15 cellular contexts compared by ENCODE assay signal in the genomic region with DNA sequence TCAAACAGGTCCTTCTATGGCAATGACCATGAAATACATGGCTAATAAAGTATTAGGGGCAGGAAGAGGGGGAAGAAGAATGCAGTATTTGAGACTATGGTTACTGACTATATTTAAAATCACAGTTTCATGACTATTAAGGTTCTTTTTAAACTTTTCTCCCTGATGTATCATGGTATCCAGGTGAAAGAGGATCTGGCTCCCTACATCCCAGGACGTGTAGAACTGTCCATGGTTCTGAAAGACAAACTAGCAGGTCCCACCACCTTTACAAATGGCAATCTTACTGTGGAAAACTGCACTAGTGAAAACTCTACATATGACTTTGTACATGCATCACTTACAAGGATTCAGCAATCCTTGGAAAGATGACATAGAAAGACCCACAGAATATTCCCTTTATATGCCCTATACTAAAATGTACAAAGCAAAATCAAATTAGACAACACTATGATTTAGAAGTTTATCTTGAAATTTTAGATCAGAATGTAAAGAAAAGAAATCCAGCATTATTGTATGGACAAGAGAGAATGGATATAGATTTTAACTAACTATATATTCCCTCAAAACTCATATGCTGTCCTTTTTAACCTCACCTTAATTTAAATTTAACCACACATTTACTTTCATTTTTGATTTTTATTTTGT. TPM values are rescaled to one million over a fixed set of nuclear protein-coding genes. Genes with fewer than 3 reads are reported as not detected.
A peak's percentile ranks its signal among the peaks of the same experiment; 100 is the strongest.
DNase-seq lines count a peak whose midpoint lies in the region; ATAC-seq lines count a peak whose summit lies in the region.
"Had no signal": no experiment of that assay in that cellular context is flagged by ENCODE, and none has a peak within 500 bp of the region (broad histone marks: within the 10 kb centered on the region; RNA-seq: fewer than 3 reads in every experiment).

No MANE protein-coding gene starts in this region.

- peaks cover 7 to 28% (median 11%) of the 10 kb centered on the region in 3 donors for H3K27me3 Mint-ChIP-seq in immature natural killer cell (ENCODE audit: low read depth in 3 of 3)
- peaks cover 62% of the 10 kb centered on the region for H3K27me3 Mint-ChIP-seq in activated CD4-positive, alpha-beta T cell treated with anti-CD3 and anti-CD28 coated beads, Interleukin-2, amount 10 ng/mL, durations not matched to agents 7 days and 5 days

- ATAC-seq in Right ventricle myocardium superior (ENCODE audit: poor library complexity), result no peak
- ATAC-seq: left colon had no signal

- no peak overlapping the region for H3K27ac Mint-ChIP-seq in immature natural killer cell
- no peak overlapping the region for H3K27ac Mint-ChIP-seq in activated CD4-positive, alpha-beta T cell treated with anti-CD3 and anti-CD28 coated beads, Interleukin-2, amount 10 ng/mL, durations not matched to agents 7 days and 5 days
- H3K27ac Mint-ChIP-seq: activated B cell treated with CpG ODN at 0.5 μM for 24 hours, CD14-positive monocyte had no signal

- no peak overlapping the region for H2BK15ac ChIP-seq in mesenchymal stem cell (ENCODE audit: low read depth, poor library complexity, severe bottlenecking)

- intact Hi-C loops in Right ventricle myocardium superior (cut with DNase I), result no loop called here

- H2BK120ac ChIP-seq in mesenchymal stem cell (ENCODE audit: low read depth, low read length), result no peak overlapping the region

- H4K8ac ChIP-seq in mesenchymal stem cell (ENCODE audit: low read length), result no peak overlapping the region

- H3K14ac ChIP-seq in mesenchymal stem cell (ENCODE audit: low read length in 2 of 2), result no peak overlapping the region

- H3K27ac ChIP-seq in mesenchymal stem cell (ENCODE audit: low read length, poor library complexity, severe bottlenecking), result no peak overlapping the region
- H3K27ac ChIP-seq: skin epidermis had no signal

- H3K9me3 Mint-ChIP-seq in immature natural killer cell, result no peaks in the 10 kb centered on the region
- H3K9me3 Mint-ChIP-seq in activated CD4-positive, alpha-beta T cell treated with anti-CD3 and anti-CD28 coated beads, Interleukin-2, amount 10 ng/mL, durations not matched to agents 7 days and 5 days, result no peaks in the 10 kb centered on the region
- H3K9me3 Mint-ChIP-seq: activated B cell treated with CpG ODN at 0.5 μM for 24 hours had no signal

- H3K18ac ChIP-seq in mesenchymal stem cell (ENCODE audit: low read depth in 1 of 2, low read length in 2 of 2), result no peak overlapping the region

- no peak overlapping the region for H2BK12ac ChIP-seq in mesenchymal stem cell (ENCODE audit: low read length in 2 of 2)

- H3K79me1 ChIP-seq in mesenchymal stem cell (replicated peaks; ENCODE audit: low read length, poor library complexity, severe bottlenecking), result no peaks in the 10 kb centered on the region

- H4K91ac ChIP-seq in mesenchymal stem cell (ENCODE audit: low read length), result no peak overlapping the region

- no peak overlapping the region for H3K23ac ChIP-seq in mesenchymal stem cell (ENCODE audit: low read length in 2 of 2)

- H3K4me2 ChIP-seq in mesenchymal stem cell (ENCODE audit: low read length, poor library complexity, severe bottlenecking), result no peak overlapping the region

- H3K36me3 ChIP-seq in H7 (replicated peaks; ENCODE audit: control insufficient read depth, insufficient read depth, low read length) (no peaks in the 10 kb centered on the region), mesenchymal stem cell (ENCODE audit: control insufficient read depth in 1 of 2, insufficient read depth in 2 of 2, low read depth in 1 of 2, low read length in 2 of 2) (no peaks in the 10 kb centered on the region)

- H3K9ac ChIP-seq in mesenchymal stem cell (ENCODE audit: low read length), result no peak overlapping the region

- CTCF ChIA-PET in activated CD4-positive, alpha-beta T cell treated with anti-CD3 and anti-CD28 coated beads, Interleukin-2, amount 10 ng/mL, durations not matched to agents 7 days and 5 days (lab: Charles Lee), result no interaction called here

- H2BK5ac ChIP-seq in mesenchymal stem cell (ENCODE audit: low read depth, low read length, poor library complexity, severe bottlenecking), result no peak overlapping the region

- H3K27me3 ChIP-seq in H7 (ENCODE audit: control insufficient read depth, insufficient read depth, low read length) (no peaks in the 10 kb centered on the region; the same call in 1 of the 2 replicates), mesenchymal stem cell (ENCODE audit: control insufficient read depth in 1 of 2, insufficient read depth in 1 of 2, low read length in 2 of 2) (peaks cover 31 to 59% of the 10 kb centered on the region in 2 experiments)

- no peaks in the 10 kb centered on the region for H3K4me1 ChIP-seq in mesenchymal stem cell (ENCODE audit: control insufficient read depth, insufficient read depth, low read depth, low read length)

- POLR2A ChIA-PET in activated CD4-positive, alpha-beta T cell treated with anti-CD3 and anti-CD28 coated beads, Interleukin-2, amount 10 ng/mL, durations not matched to agents 7 days and 5 days (lab: Charles Lee), result no interaction called here

- H2AFZ ChIP-seq in mesenchymal stem cell (ENCODE audit: low read depth, low read length), result no peak overlapping the region

- H3K4me3 ChIP-seq in H7 (ENCODE audit: insufficient read depth, low read depth, low read length) (no peak overlapping the region), mesenchymal stem cell (ENCODE audit: insufficient read depth in 1 of 2, low read depth in 1 of 2, low read length in 2 of 2) (no peak overlapping the region)
- H3K4me3 ChIP-seq: skin epidermis had no signal

- no peaks in the 10 kb centered on the region for H3K36me3 Mint-ChIP-seq in immature natural killer cell
- H3K36me3 Mint-ChIP-seq in activated CD4-positive, alpha-beta T cell treated with anti-CD3 and anti-CD28 coated beads, Interleukin-2, amount 10 ng/mL, durations not matched to agents 7 days and 5 days (ENCODE audit: low read depth), result no peaks in the 10 kb centered on the region
- H3K36me3 Mint-ChIP-seq: CD14-positive monocyte had no signal

- H3K4me1 Mint-ChIP-seq in immature natural killer cell, result no peaks in the 10 kb centered on the region
- no peaks in the 10 kb centered on the region for H3K4me1 Mint-ChIP-seq in activated CD4-positive, alpha-beta T cell treated with anti-CD3 and anti-CD28 coated beads, Interleukin-2, amount 10 ng/mL, durations not matched to agents 7 days and 5 days
- H3K4me1 Mint-ChIP-seq: activated B cell treated with CpG ODN at 0.5 μM for 24 hours had no signal

- H2AK5ac ChIP-seq in mesenchymal stem cell (ENCODE audit: low read length, severe bottlenecking), result no peak overlapping the region

- no peak overlapping the region for H3K4me3 Mint-ChIP-seq in immature natural killer cell
- no peak overlapping the region for H3K4me3 Mint-ChIP-seq in activated CD4-positive, alpha-beta T cell treated with anti-CD3 and anti-CD28 coated beads, Interleukin-2, amount 10 ng/mL, durations not matched to agents 7 days and 5 days
- H3K4me3 Mint-ChIP-seq: activated B cell treated with CpG ODN at 0.5 μM for 24 hours had no signal

- H3K4ac ChIP-seq in mesenchymal stem cell (ENCODE audit: low read depth in 1 of 2, low read length in 2 of 2), result no peak overlapping the region

- H3K9me3 ChIP-seq in mesenchymal stem cell (ENCODE audit: control insufficient read depth, low read length), result no peaks in the 10 kb centered on the region

- WGBS in mesenchymal stem cell, result 5% methylated on average over 1 of the region's 1 CpG

- peak; percentile 66 for DNase-seq in H7
- peak; percentile 21 for DNase-seq in OCI-M1 (lab: John Stamatoyannopoulos, UW)
- DNase-seq in dermis microvascular lymphatic vessel endothelial cell (ENCODE audit: low read depth in 2 of 2), result peak; percentile 7 to 36
- peak; percentile 34 for DNase-seq in mesenchymal stem cell
- DNase-seq in activated CD8-positive, alpha-beta memory T cell treated with anti-CD3 and anti-CD28 coated beads, Interleukin-2, amount 50 U/mL, for 48 hours, result no peak
- DNase-seq in immature natural killer cell, result no peak
- no peak for DNase-seq in activated CD4-positive, alpha-beta T cell treated with anti-CD3 and anti-CD28 coated beads, Interleukin-2, amount 10 ng/mL, durations not matched to agents 7 days and 5 days
- no peak for DNase-seq in Right ventricle myocardium superior
- DNase-seq: activated B cell treated with CpG ODN at 0.5 μM for 24 hours, left colon, MM.1S, NCI-H446, SIG-M5 had no signal

RNA-seq across cellular contexts. Expression of a gene that starts 33.5 kb away (rescaled TPM):
- 87.2 and 103 TPM in 2 replicates for total RNA-seq in H7 (2014; rRNA removed; shearing (Covaris generic))
- total RNA-seq in dermis microvascular lymphatic vessel endothelial cell (15.7 and 19.8 TPM in 2 replicates), Right ventricle myocardium superior (25.4 TPM)
- polyA plus RNA-seq in mesenchymal stem cell (2013, experiment 1 of 2), result 83.5 TPM
- polyA plus RNA-seq in mesenchymal stem cell (2013, experiment 2 of 2), result 77.7 TPM
- 10 to 100 TPM; 55.3 to 57.0 (median 55.4) TPM for polyA plus RNA-seq in immature natural killer cell
- total RNA-seq in activated CD4-positive, alpha-beta T cell treated with anti-CD3 and anti-CD28 coated beads, Interleukin-2, amount 10 ng/mL, durations not matched to agents 7 days and 5 days, result 10 to 100 TPM; 37.5 to 42.7 TPM

RNA-seq across cellular contexts. Expression of a gene that starts 51.7 kb away (rescaled TPM):
- 12.2 and 13.9 TPM in 2 replicates for total RNA-seq in H7 (2014; rRNA removed; shearing (Covaris generic))
- total RNA-seq in dermis microvascular lymphatic vessel endothelial cell (7.6 and 12.1 TPM in 2 replicates), Right ventricle myocardium superior (6.2 TPM)
- polyA plus RNA-seq in mesenchymal stem cell (2013, experiment 1 of 2), result 8.8 TPM
- polyA plus RNA-seq in mesenchymal stem cell (2013, experiment 2 of 2), result 7.4 TPM
- 10 to 100 TPM in 2 of 3 donors, 1 to 10 TPM in 1; 3.3 to 16.1 (median 10.6) TPM for polyA plus RNA-seq in immature natural killer cell
- 10 to 100 TPM; 13.0 to 15.4 TPM for total RNA-seq in activated CD4-positive, alpha-beta T cell treated with anti-CD3 and anti-CD28 coated beads, Interleukin-2, amount 10 ng/mL, durations not matched to agents 7 days and 5 days

Comparison
In these comparisons a context has a peak if more than half of its experiments do, and no peak if none do; other contexts are left out.
1. DNase-seq: peak in H7 (single experiment), OCI-M1 (single experiment), dermis microvascular lymphatic vessel endothelial cell (2 of 2) and mesenchymal stem cell (single experiment); none in activated CD8-positive, alpha-beta memory T cell treated with anti-CD3 and anti-CD28 coated beads, Interleukin-2, amount 50 U/mL, for 48 hours (single experiment), immature natural killer cell (0 of 3), activated CD4-positive, alpha-beta T cell treated with anti-CD3 and anti-CD28 coated beads, Interleukin-2, amount 10 ng/mL, durations not matched to agents 7 days and 5 days (single experiment) and Right ventricle myocardium superior (single experiment).